Comparison of ENCODE assay signal across 24 cellular contexts in genomic region chr11:68960299-68961071, GRCh38. TPM values are rescaled to one million over a fixed set of nuclear protein-coding genes. Genes with fewer than 3 reads are reported as not detected.
"Had no signal": no experiment of that assay in that cellular context is flagged by ENCODE, and none has a peak within 500 bp of the region (broad histone marks: within the 10 kb centered on the region; RNA-seq: fewer than 3 reads in every experiment).

No MANE protein-coding gene starts in this region.

- H3K4me3 ChIP-seq: adrenal gland, dorsolateral prefrontal cortex, thyroid gland had no signal

- H3K9me3 ChIP-seq: adrenal gland, neutrophil, thyroid gland had no signal

- ATAC-seq: activated CD4-positive, alpha-beta T cell treated with anti-CD3 and anti-CD28 coated beads for 36 hours; activated naive CD4-positive, alpha-beta T cell treated with anti-CD3 and anti-CD28 coated beads, Interleukin-2, amount 50 U/mL, for 72 hours; foreskin keratinocyte; left lobe of liver; WTC11 had no signal

- DNase-seq: activated CD4-positive, alpha-beta T cell treated with anti-CD3 and anti-CD28 coated beads for 36 hours; activated CD4-positive, alpha-beta T cell treated with anti-CD3 and anti-CD28 coated beads, Interleukin-2, amount 50 U/mL, for 48 hours; activated gamma-delta T cell treated with Interleukin-2 at 50 U/mL for 16 hours; activated T-cell treated with anti-CD3 and anti-CD28 coated beads for 4 hours; adrenal gland; foreskin keratinocyte; hippocampal formation; naive B cell; stimulated activated CD4-positive, alpha-beta T cell treated with anti-CD3 and anti-CD28 coated beads, Interleukin-12 subunit alpha, Interleukin-12 subunit beta, amount 100 ng/mL, for 4 hours; stimulated activated CD4-positive, alpha-beta T cell treated with anti-CD3 and anti-CD28 coated beads, Interleukin-1b, Interleukin-23, amount 100 ng/mL, for 48 hours; stimulated activated CD8-positive, alpha-beta memory T cell treated with anti-CD3 and anti-CD28 coated beads, Interleukin-4, amount 100 ng/mL, for 48 hours; stimulated activated naive CD4-positive, alpha-beta T cell; T-helper 2 cell; thyroid gland had no signal

- H3K79me2 ChIP-seq: parathyroid adenoma had no signal

- H3K9ac ChIP-seq: parathyroid adenoma had no signal

- H3K27me3 ChIP-seq: adrenal gland, foreskin keratinocyte, neutrophil, thyroid gland had no signal

- H3K27ac ChIP-seq: adrenal gland, foreskin keratinocyte, neutrophil, parathyroid adenoma, thyroid gland had no signal

- H2AFZ ChIP-seq: parathyroid adenoma had no signal

- H3K4me1 ChIP-seq: adrenal gland, foreskin keratinocyte, parathyroid adenoma had no signal

- H3K36me3 ChIP-seq: adrenal gland, neutrophil, thyroid gland had no signal

RNA-seq across cellular contexts. Expression of gene MRGPRD, which starts 20.3 kb away (rescaled TPM):
- total RNA-seq: activated CD4-positive, alpha-beta T cell treated with anti-CD3 and anti-CD28 coated beads for 36 hours; activated naive CD4-positive, alpha-beta T cell treated with anti-CD3 and anti-CD28 coated beads, Interleukin-2, amount 50 U/mL, for 72 hours; activated T-helper 1 cell treated with anti-CD3 and anti-CD28 coated beads, Interleukin-12 subunit alpha, Interleukin-12 subunit beta, Interleukin-2, Interleukin-4 antibody, amounts not matched to agents 30 ng/mL and 10 ng/mL and 1 ng/mL, durations not matched to agents 14 hours and 24 hours and 36 hours; adrenal gland; dorsolateral prefrontal cortex; epithelial cell of proximal tubule; fibroblast of lung; foreskin keratinocyte; left lobe of liver; subcutaneous adipose tissue; thyroid gland; WTC11 had no signal
- polyA plus RNA-seq: adrenal gland, fibroblast of lung, foreskin keratinocyte had no signal

RNA-seq across cellular contexts. Expression of gene MRGPRF, which starts 52.6 kb away (rescaled TPM):
- total RNA-seq: activated CD4-positive, alpha-beta T cell treated with anti-CD3 and anti-CD28 coated beads for 36 hours; activated naive CD4-positive, alpha-beta T cell treated with anti-CD3 and anti-CD28 coated beads, Interleukin-2, amount 50 U/mL, for 72 hours; activated T-helper 1 cell treated with anti-CD3 and anti-CD28 coated beads, Interleukin-12 subunit alpha, Interleukin-12 subunit beta, Interleukin-2, Interleukin-4 antibody, amounts not matched to agents 30 ng/mL and 10 ng/mL and 1 ng/mL, durations not matched to agents 14 hours and 24 hours and 36 hours had no signal
